9 cellular contexts compared by ENCODE assay signal in the genomic region with DNA sequence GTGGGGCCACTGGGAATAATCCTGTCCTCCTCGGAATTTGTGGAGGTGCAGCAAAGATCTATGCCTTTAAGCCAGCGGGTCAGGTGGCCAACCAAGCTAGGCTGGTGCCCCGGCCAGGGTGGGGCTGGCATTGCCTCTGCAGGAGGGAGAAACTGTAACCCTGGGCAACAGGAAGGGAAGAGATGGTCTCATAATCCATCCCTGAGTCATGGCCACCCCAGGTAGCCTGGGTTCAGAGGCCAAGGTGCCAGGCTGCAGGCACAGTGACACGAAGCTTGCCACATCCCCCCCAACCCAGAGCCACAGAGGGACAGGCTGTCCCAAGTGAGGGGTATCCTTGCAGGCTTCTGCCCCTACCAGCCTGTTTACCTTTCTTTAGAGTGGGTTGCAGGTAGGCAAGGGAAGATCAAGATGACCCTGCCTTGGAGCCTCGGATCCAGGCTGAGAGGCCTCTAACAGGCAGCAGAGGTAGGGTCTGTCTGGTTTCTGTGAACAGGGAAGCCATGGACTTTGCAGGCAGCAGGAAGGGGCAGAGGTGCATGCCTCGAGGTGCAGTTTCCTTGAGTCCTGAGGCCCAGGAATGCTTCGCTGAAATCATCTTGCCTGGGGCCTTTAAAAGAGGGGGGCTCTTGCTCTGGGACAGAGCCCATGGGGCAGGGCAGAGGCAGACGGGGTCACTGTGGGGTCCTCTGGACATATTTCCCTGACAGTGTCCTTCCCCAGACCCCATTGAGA. TPM values are rescaled to one million over a fixed set of nuclear protein-coding genes. Genes with fewer than 3 reads are reported as not detected.
DNase-seq lines count a peak whose midpoint lies in the region; ATAC-seq and TF ChIP-seq lines count a peak whose summit lies in the region.
"Had no signal": no experiment of that assay in that cellular context is flagged by ENCODE, and none has a peak within 500 bp of the region (broad histone marks: within the 10 kb centered on the region; RNA-seq: fewer than 3 reads in every experiment).

No MANE protein-coding gene starts in this region.

- POLR2A ChIA-PET in activated CD4-positive, alpha-beta T cell treated with anti-CD3 and anti-CD28 coated beads for 36 hours (lab: Charles Lee): interaction anchor here (0.8 kb wide), 1 partner anchor 16 kb away, joined by 5 read pairs; no protein-coding TSS in a partner anchor
- POLR2A ChIA-PET in activated CD8-positive, alpha-beta T cell treated with anti-CD3 and anti-CD28 coated beads for 36 hours (lab: Charles Lee): interaction anchor here (0.6 to 9.9 kb wide), 8 partner anchors 9 to 279 kb away, joined by 3 to 106 read pairs (median 4); partner anchors contain the start of gene RPL23

- H3K27ac ChIP-seq in substantia nigra (ENCODE audit: low read depth, low read length, poor library complexity, severe bottlenecking): peak overlapping the region; percentile 18

- no peak for DNase-seq in activated CD4-positive, alpha-beta T cell treated with anti-CD3 and anti-CD28 coated beads for 36 hours
- DNase-seq in activated CD4-positive, alpha-beta T cell treated with anti-CD3 and anti-CD28 coated beads, Interleukin-2, amount 50 U/mL, for 1 hour: no peak
- peak; percentile 37 for DNase-seq in activated CD8-positive, alpha-beta T cell treated with anti-CD3 and anti-CD28 coated beads for 36 hours
- peak; percentile 86 for DNase-seq in kidney tubule cell (ENCODE audit: low spot score)
- DNase-seq in substantia nigra (lab: John Stamatoyannopoulos, UW): no peak
- no peak for DNase-seq in cerebellum (ENCODE audit: low spot score)
- no peak for DNase-seq in DMS153 treated with DMSO at 0.1 percent for 48 hours (lab: John Stamatoyannopoulos, UW; ENCODE audit: unreplicated experiment)
- no peak for DNase-seq in UCSD-AML1 (lab: John Stamatoyannopoulos, UW; ENCODE audit: unreplicated experiment)
- DNase-seq: NCI-H1092 had no signal

- no peak for TF ChIP-seq CTCF in activated CD8-positive, alpha-beta T cell treated with anti-CD3 and anti-CD28 coated beads for 36 hours (IDR thresholded peaks at IDR 0.05)

- no peak for ATAC-seq in activated CD4-positive, alpha-beta T cell treated with anti-CD3 and anti-CD28 coated beads for 36 hours
- no peak for ATAC-seq in activated CD8-positive, alpha-beta T cell treated with anti-CD3 and anti-CD28 coated beads for 36 hours

- peaks cover 27% of the 10 kb centered on the region for H3K36me3 Mint-ChIP-seq in activated CD4-positive, alpha-beta T cell treated with anti-CD3 and anti-CD28 coated beads for 36 hours (ENCODE audit: low read depth)
- peaks cover 37% of the 10 kb centered on the region for H3K36me3 Mint-ChIP-seq in activated CD8-positive, alpha-beta T cell treated with anti-CD3 and anti-CD28 coated beads for 36 hours (ENCODE audit: low read depth)

- CTCF ChIA-PET in activated CD4-positive, alpha-beta T cell treated with anti-CD3 and anti-CD28 coated beads for 36 hours (lab: Charles Lee): interaction anchor here (0.6 to 2.1 kb wide), 4 partner anchors 30 to 279 kb away, joined by 3 to 5 read pairs (median 4); partner anchors contain the start of gene FBXO47
- CTCF ChIA-PET in activated CD8-positive, alpha-beta T cell treated with anti-CD3 and anti-CD28 coated beads for 36 hours (lab: Charles Lee): interaction anchor here (0.7 to 2.0 kb wide), 3 partner anchors 8 to 109 kb away, joined by 3 to 13 read pairs (median 5); partner anchors contain the start of gene LASP1NB

- H3K27ac Mint-ChIP-seq in activated CD4-positive, alpha-beta T cell treated with anti-CD3 and anti-CD28 coated beads for 36 hours: peak overlapping the region; percentile 47
- H3K27ac Mint-ChIP-seq in activated CD8-positive, alpha-beta T cell treated with anti-CD3 and anti-CD28 coated beads for 36 hours: peak overlapping the region; percentile 91

- no peaks in the 10 kb centered on the region for H3K27me3 Mint-ChIP-seq in activated CD4-positive, alpha-beta T cell treated with anti-CD3 and anti-CD28 coated beads for 36 hours
- H3K27me3 Mint-ChIP-seq in activated CD8-positive, alpha-beta T cell treated with anti-CD3 and anti-CD28 coated beads for 36 hours: peaks cover 1% of the 10 kb centered on the region

- intact Hi-C loops in activated CD4-positive, alpha-beta T cell treated with anti-CD3 and anti-CD28 coated beads for 36 hours (cut with DNase I, micrococcal nuclease): loop anchor here (5.0 kb wide), 6 partner anchors 68 to 528 kb away; partner anchors contain the start of genes CACNB1 (in 1 of the 2), FBXL20 (in 1 of the 2), FBXO47 (in 1 of the 2) and PSMB3 (in 1 of the 2)
- intact Hi-C loops in activated CD8-positive, alpha-beta T cell treated with anti-CD3 and anti-CD28 coated beads for 36 hours (cut with micrococcal nuclease): loop anchor here (5.0 kb wide), 2 partner anchors 53 to 278 kb away; partner anchors contain the start of genes LASP1NB and PLXDC1

- H3K9me3 Mint-ChIP-seq in activated CD4-positive, alpha-beta T cell treated with anti-CD3 and anti-CD28 coated beads for 36 hours (ENCODE audit: low read depth): no peaks in the 10 kb centered on the region
- no peaks in the 10 kb centered on the region for H3K9me3 Mint-ChIP-seq in activated CD8-positive, alpha-beta T cell treated with anti-CD3 and anti-CD28 coated beads for 36 hours

- H3K4me3 Mint-ChIP-seq in activated CD4-positive, alpha-beta T cell treated with anti-CD3 and anti-CD28 coated beads for 36 hours: no peak overlapping the region
- peak overlapping the region; percentile 90 for H3K4me3 Mint-ChIP-seq in activated CD8-positive, alpha-beta T cell treated with anti-CD3 and anti-CD28 coated beads for 36 hours

- H3K4me1 Mint-ChIP-seq in activated CD4-positive, alpha-beta T cell treated with anti-CD3 and anti-CD28 coated beads for 36 hours: peaks cover 74% of the 10 kb centered on the region
- peaks cover 72% of the 10 kb centered on the region for H3K4me1 Mint-ChIP-seq in activated CD8-positive, alpha-beta T cell treated with anti-CD3 and anti-CD28 coated beads for 36 hours (ENCODE audit: low read depth)

RNA-seq across cellular contexts. Expression of gene LASP1, which starts 4.0 kb away (rescaled TPM):
- 100 to 1,000 TPM; 119 to 144 TPM for total RNA-seq in activated CD4-positive, alpha-beta T cell treated with anti-CD3 and anti-CD28 coated beads for 36 hours
- total RNA-seq in activated CD8-positive, alpha-beta T cell treated with anti-CD3 and anti-CD28 coated beads for 36 hours: 100 to 1,000 TPM; 135 to 139 TPM
- 49.1 TPM for total RNA-seq in cerebellum

RNA-seq across cellular contexts. Expression of gene RPL23, which starts 20.3 kb away (rescaled TPM):
- 1,000 to 10,000 TPM; 1,886 to 1,896 TPM for total RNA-seq in activated CD4-positive, alpha-beta T cell treated with anti-CD3 and anti-CD28 coated beads for 36 hours
- 1,000 to 10,000 TPM; 1,908 to 1,957 TPM for total RNA-seq in activated CD8-positive, alpha-beta T cell treated with anti-CD3 and anti-CD28 coated beads for 36 hours
- 723 TPM for total RNA-seq in cerebellum

RNA-seq across cellular contexts. Expression of gene CWC25, which starts 48.7 kb away (rescaled TPM):
- 10 to 100 TPM; 23.3 to 24.0 TPM for total RNA-seq in activated CD4-positive, alpha-beta T cell treated with anti-CD3 and anti-CD28 coated beads for 36 hours
- total RNA-seq in activated CD8-positive, alpha-beta T cell treated with anti-CD3 and anti-CD28 coated beads for 36 hours: 10 to 100 TPM; 19.7 to 20.1 TPM
- 6.9 TPM for total RNA-seq in cerebellum

Comparison
In these comparisons a context has a peak if more than half of its experiments do, and no peak if none do; other contexts are left out.
1. DNase-seq: peak in activated CD8-positive, alpha-beta T cell treated with anti-CD3 and anti-CD28 coated beads for 36 hours (single experiment) and kidney tubule cell (single experiment); none in activated CD4-positive, alpha-beta T cell treated with anti-CD3 and anti-CD28 coated beads for 36 hours (single experiment), activated CD4-positive, alpha-beta T cell treated with anti-CD3 and anti-CD28 coated beads, Interleukin-2, amount 50 U/mL, for 1 hour (single experiment), substantia nigra (0 of 49), cerebellum (single experiment), DMS153 treated with DMSO at 0.1 percent for 48 hours (single experiment) and UCSD-AML1 (single experiment).